ENCODE assay signal across 19 cellular contexts in the genomic region with DNA sequence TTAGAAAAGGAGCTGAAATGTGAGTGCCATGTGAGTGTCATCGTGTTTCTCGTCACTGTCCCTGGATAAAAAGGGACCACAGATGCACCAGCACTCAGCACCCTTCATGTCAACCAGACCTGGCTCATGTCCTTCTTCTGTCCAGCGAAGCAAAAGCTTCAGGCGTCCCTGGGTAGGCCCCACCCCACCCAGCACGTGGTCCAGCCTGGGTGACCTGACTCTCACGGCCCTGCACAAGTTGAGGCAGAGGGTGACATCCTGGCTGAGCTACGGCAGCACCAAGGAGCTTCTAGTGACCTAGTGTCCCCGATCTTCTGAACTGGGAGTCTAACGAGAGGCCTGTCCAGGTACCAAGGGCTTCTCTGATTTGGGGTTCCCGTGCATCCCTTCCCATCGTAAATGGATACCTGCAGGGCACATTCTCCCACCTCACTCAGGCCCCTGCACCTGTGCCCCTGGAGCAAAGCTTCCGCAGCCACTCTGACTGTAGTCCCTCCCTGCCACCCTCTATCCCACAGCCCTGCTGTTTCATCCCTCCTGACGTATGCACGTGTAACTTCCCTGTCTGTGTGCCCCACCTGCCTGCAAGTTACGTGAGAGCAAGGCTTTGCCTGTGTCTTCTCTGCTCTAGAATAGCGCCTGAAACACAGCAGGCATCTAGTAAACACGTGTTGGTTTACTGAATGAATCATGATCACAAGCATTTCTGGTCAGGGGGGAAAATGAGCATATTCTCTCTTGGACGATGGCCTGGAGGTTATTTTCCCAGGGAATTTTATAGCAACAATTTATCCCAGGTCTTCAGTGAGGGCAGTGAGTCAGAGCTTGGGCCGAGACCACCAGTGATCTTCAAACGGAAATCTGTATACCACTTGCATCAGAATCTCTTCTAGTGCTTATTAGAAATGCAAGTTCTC. TPM values are rescaled to one million over a fixed set of nuclear protein-coding genes. Genes with fewer than 3 reads are reported as not detected.
DNase-seq lines count a peak whose midpoint lies in the region; TF ChIP-seq lines count a peak whose summit lies in the region.
"Had no signal": no experiment of that assay in that cellular context is flagged by ENCODE, and none has a peak within 500 bp of the region (broad histone marks: within the 10 kb centered on the region; RNA-seq: fewer than 3 reads in every experiment).

No MANE protein-coding gene starts in this region.

- DNase-seq in NCI-H2107 treated with DMSO at 0.1 percent for 48 hours (lab: John Stamatoyannopoulos, UW; ENCODE audit: unreplicated experiment) (peak; percentile 31), NCI-H2107 (lab: John Stamatoyannopoulos, UW) (no peak), SK-MEL-5 (ENCODE audit: low read depth, low spot score) (peak; percentile 60), fibroblast of mammary gland (ENCODE audit: low read depth) (peak; percentile 37), smooth muscle cell of the brain vasculature (ENCODE audit: low read depth, low spot score) (peak; percentile 88), GM13976 (ENCODE audit: low spot score) (no peak), NCI-H510A treated with DMSO at 0.1 percent for 48 hours (lab: John Stamatoyannopoulos, UW) (no peak), mesendoderm (no peak)
- DNase-seq: activated CD4-positive, alpha-beta T cell treated with anti-CD3 and anti-CD28 coated beads for 4 hours; amniotic stem cell; BE2C; Caco-2; EL; islet precursor cell; naive B cell; NCI-H1105; NCI-H748 treated with DMSO at 0.1 percent for 48 hours; stimulated activated naive CD8-positive, alpha-beta T cell treated with anti-CD3 and anti-CD28 coated beads, Interleukin-15, Interleukin-2, amounts not matched to agents 100 U/mL and 50 U/mL, for 24 hours had no signal

- H2BK120ac ChIP-seq in mesendoderm (ENCODE audit: low read depth, low read length): no peak overlapping the region

- H2BK15ac ChIP-seq in mesendoderm (replicated peaks; ENCODE audit: low read depth): no peak overlapping the region

- H3K4me2 ChIP-seq in mesendoderm (ENCODE audit: low read length): no peak overlapping the region

- no peaks in the 10 kb centered on the region for H3K79me2 ChIP-seq in mesendoderm (ENCODE audit: control insufficient read depth, insufficient read depth, low read length)

- H2AK5ac ChIP-seq in mesendoderm (ENCODE audit: low read length): no peak overlapping the region

- H3K23ac ChIP-seq in mesendoderm (ENCODE audit: low read length): no peak overlapping the region

- no peaks in the 10 kb centered on the region for H3K36me3 ChIP-seq in mesendoderm (ENCODE audit: control insufficient read depth, insufficient read depth, low read length)
- H3K36me3 ChIP-seq: BE2C had no signal

- no peak overlapping the region for H3K9ac ChIP-seq in mesendoderm (ENCODE audit: low read length)

- in situ Hi-C loops in SK-MEL-5 (cut with HindIII; ENCODE audit: low pct_unique_long_range_greater_than_20kb, low sequenced_read_pairs) (loop anchor here (25.0 kb wide), 2 partner anchors 416 to 691 kb away; no protein-coding TSS in a partner anchor), GM13976 (cut with MboI; ENCODE audit: low sequenced_read_pairs, unreplicated experiment) (loop anchor here (25.0 kb wide), 2 partner anchors 166 to 691 kb away; partner anchors contain the start of gene SLC22A23)

- TF ChIP-seq CTCF in fibroblast of mammary gland (conservative IDR thresholded peaks at IDR 0.05; ENCODE audit: control insufficient read depth, insufficient read depth, low read depth, low read length) (no peak), GM13976 (IDR thresholded peaks at IDR 0.05; ENCODE audit: borderline replicate concordance, control extremely low read depth, extremely low read depth, insufficient read depth, missing control alignments) (no peak)

- no CpG with 5 or more reads among the region's 20 CpGs for WGBS in mesendoderm (ENCODE audit: extremely low coverage, insufficient coverage, low lambda C conversion rate)

- no peak overlapping the region for H3K27ac ChIP-seq in mesendoderm (ENCODE audit: low read depth, low read length)
- H3K27ac ChIP-seq: 22Rv1 had no signal

- H3K18ac ChIP-seq in mesendoderm (ENCODE audit: low read length): no peak overlapping the region

- H4K8ac ChIP-seq in mesendoderm (ENCODE audit: low read depth, low read length): no peak overlapping the region

- no peak overlapping the region for H2BK5ac ChIP-seq in mesendoderm (ENCODE audit: low read length)

- H3K27me3 ChIP-seq in mesendoderm (ENCODE audit: insufficient read depth, low read length, poor library complexity): no peaks in the 10 kb centered on the region

- no peaks in the 10 kb centered on the region for H3K4me1 ChIP-seq in mesendoderm (ENCODE audit: control insufficient read depth, low read depth, low read length)
- H3K4me1 ChIP-seq: BE2C, Caco-2 had no signal

- H3K79me1 ChIP-seq in mesendoderm (ENCODE audit: low read length): no peaks in the 10 kb centered on the region

- no peak overlapping the region for H3K56ac ChIP-seq in mesendoderm (ENCODE audit: low read length)

- H3K4ac ChIP-seq in mesendoderm (ENCODE audit: low read depth, low read length): no peak overlapping the region

- H4K5ac ChIP-seq in mesendoderm (ENCODE audit: low read length): no peak overlapping the region

- H3K4me3 ChIP-seq in fibroblast of mammary gland (ENCODE audit: control insufficient read depth, low read depth, low read length) (no peak overlapping the region), mesendoderm (ENCODE audit: low read length) (no peak overlapping the region)

RNA-seq across cellular contexts. Expression of gene PSMG4, which starts 38.0 kb away (rescaled TPM):
- total RNA-seq in SK-MEL-5 (2014; rRNA removed; shearing (Covaris generic)): 58.2 and 60.6 TPM in 2 replicates
- 72.9 and 111 TPM in 2 replicates for polyA plus RNA-seq in SK-MEL-5 (2015; cell fraction: cytosol; rRNA removed)
- polyA plus RNA-seq in SK-MEL-5 (2015; cell fraction: nucleus; rRNA removed): 39.3 and 44.1 TPM in 2 replicates
- polyA plus RNA-seq in mesendoderm (2013, experiment 1 of 2): 53.4 TPM
- polyA plus RNA-seq in mesendoderm (2013, experiment 2 of 2): 51.8 TPM

Comparison
In these comparisons a context has a peak if more than half of its experiments do, and no peak if none do; other contexts are left out.
1. DNase-seq: peak in NCI-H2107 treated with DMSO at 0.1 percent for 48 hours (single experiment), SK-MEL-5 (single experiment), fibroblast of mammary gland (single experiment) and smooth muscle cell of the brain vasculature (single experiment); none in NCI-H2107 (single experiment), GM13976 (single experiment), NCI-H510A treated with DMSO at 0.1 percent for 48 hours (single experiment) and mesendoderm (single experiment).